8 cellular contexts compared by ENCODE assay signal in genomic region chr1:113035086-113035485, GRCh38.
"Had no signal": no experiment of that assay in that cellular context is flagged by ENCODE, and none has a peak within 500 bp of the region (broad histone marks: within the 10 kb centered on the region; RNA-seq: fewer than 3 reads in every experiment).

No MANE protein-coding gene starts in this region.

- H3K27ac ChIP-seq: psoas muscle had no signal

- DNase-seq: activated CD4-positive, alpha-beta T cell treated with anti-CD3 and anti-CD28 coated beads, Interleukin-2, amount 50 U/mL, for 1 hour; activated naive CD8-positive, alpha-beta T cell treated with anti-CD3 and anti-CD28 coated beads for 36 hours; effector CD8-positive, alpha-beta T cell; psoas muscle; stimulated activated naive CD8-positive, alpha-beta T cell treated with anti-CD3 and anti-CD28 coated beads, Interleukin-15, amount 100 ng/mL, for 72 hours; T-helper 2 cell had no signal

- H3K9me3 ChIP-seq: psoas muscle had no signal

- ATAC-seq: left lobe of liver; psoas muscle; sciatic nerve; stimulated activated naive CD8-positive, alpha-beta T cell treated with anti-CD3 and anti-CD28 coated beads, Interleukin-15, amount 100 ng/mL, for 72 hours had no signal

- H3K4me3 ChIP-seq: psoas muscle had no signal
